ENCODE assay signal across 19 cellular contexts in the genomic region with DNA sequence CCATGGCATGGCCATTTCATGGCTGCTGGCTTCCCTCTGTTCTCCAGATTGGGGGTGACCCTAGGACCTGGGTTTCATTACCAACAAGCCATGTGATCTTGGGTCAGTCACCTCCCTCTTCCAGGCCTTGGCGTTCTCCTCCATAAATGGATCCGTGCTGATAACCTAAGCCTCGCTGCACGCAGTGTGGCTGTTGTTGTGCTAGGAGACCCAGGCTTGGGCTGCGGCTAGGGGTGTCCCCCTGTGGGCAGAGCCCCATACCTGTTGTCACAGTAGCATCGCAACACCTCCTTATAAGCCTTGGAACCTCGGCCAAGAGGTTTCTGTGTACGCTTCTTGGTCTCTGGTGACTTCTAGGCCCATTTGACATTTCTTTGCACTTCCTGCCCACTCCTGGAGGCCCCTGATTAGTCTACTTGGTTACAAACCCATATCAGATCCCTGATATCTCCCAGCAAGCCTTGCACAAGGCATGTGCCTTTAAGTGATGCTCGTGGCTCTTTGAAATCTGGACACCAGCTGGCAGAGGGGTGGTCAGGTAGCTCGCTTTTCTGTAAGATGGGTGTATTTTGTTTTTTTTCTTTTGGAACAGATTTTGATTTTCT. TPM values are rescaled to one million over a fixed set of nuclear protein-coding genes. Genes with fewer than 3 reads are reported as not detected.
A peak's percentile ranks its signal among the peaks of the same experiment; 100 is the strongest.
DNase-seq lines count a peak whose midpoint lies in the region; ATAC-seq and TF ChIP-seq lines count a peak whose summit lies in the region.
"Had no signal": no experiment of that assay in that cellular context is flagged by ENCODE, and none has a peak within 500 bp of the region (broad histone marks: within the 10 kb centered on the region; RNA-seq: fewer than 3 reads in every experiment).

No MANE protein-coding gene starts in this region.

- no TSS peak for BruUV-seq in Panc1 (replicated peaks; lab: Mats Ljungman, UMichigan)

- no peak for TF ChIP-seq POLR2A in gastroesophageal sphincter (IDR thresholded peaks at IDR 0.05)

- TF ChIP-seq CTCF in Panc1 (IDR thresholded peaks at IDR 0.05) (no peak), gastroesophageal sphincter (IDR thresholded peaks at IDR 0.05) (no peak)

- TF ChIP-seq EP300 in gastroesophageal sphincter (IDR thresholded peaks at IDR 0.05): no peak

- no peaks in the 10 kb centered on the region for H3K36me3 ChIP-seq in Panc1 (ENCODE audit: control insufficient read depth, insufficient read depth, low read length)
- peaks cover 0 to 5% of the 10 kb centered on the region in 2 donors for H3K36me3 ChIP-seq in gastroesophageal sphincter
- H3K36me3 ChIP-seq: SJCRH30 had no signal

- in situ Hi-C loops in Panc1 (cut with HindIII; ENCODE audit: low pct_unique_long_range_greater_than_20kb, low sequenced_read_pairs): no loop called here

- H3K27me3 Mint-ChIP-seq in stimulated activated naive B cell treated with anti-CD40 and anti-IgM and Interleukin-4, amounts not matched to agents 10 μg/mL and 1 μg/mL and 100 μg/mL, for 72 hours: peaks cover 38 to 47% of the 10 kb centered on the region in 2 donors
- H3K27me3 Mint-ChIP-seq in activated T-cell treated with anti-CD3 and anti-CD28 coated beads, Interleukin-2, amount 50 U/mL, for 4 hours (ENCODE audit: low read depth): no peaks in the 10 kb centered on the region
- H3K27me3 Mint-ChIP-seq: natural killer cell treated with Interleukin-12 subunit alpha and Interleukin-12 subunit beta and Interleukin-15 and Interleukin-18, amount 100 ng/mL, for 72 hours had no signal

- H3K9me3 ChIP-seq in Panc1 (ENCODE audit: control insufficient read depth, insufficient read depth, low read depth, low read length): no peaks in the 10 kb centered on the region
- no peaks in the 10 kb centered on the region for H3K9me3 ChIP-seq in gastroesophageal sphincter
- H3K9me3 ChIP-seq: SJCRH30 had no signal

- WGBS in gastroesophageal sphincter (ENCODE audit: low coverage in 1 of 2), 2 donors: 65 to 83% methylated on average over 5 to 6 of the region's 10 CpGs

- H3K4me3 ChIP-seq in Panc1 (ENCODE audit: low read depth in 2 of 2, low read length in 2 of 2) (no peak overlapping the region), gastroesophageal sphincter (no peak overlapping the region)
- H3K4me3 ChIP-seq: SJCRH30 had no signal

- POLR2A ChIA-PET in Panc1 (lab: Charles Lee): interaction anchor here (0.5 kb wide), 1 partner anchor 12 kb away, joined by 6 read pairs; no protein-coding TSS in a partner anchor

- no peaks in the 10 kb centered on the region for H3K9me3 Mint-ChIP-seq in stimulated activated naive B cell treated with anti-CD40 and anti-IgM and Interleukin-4, amounts not matched to agents 10 μg/mL and 1 μg/mL and 100 μg/mL, for 72 hours
- no peaks in the 10 kb centered on the region for H3K9me3 Mint-ChIP-seq in activated T-cell treated with anti-CD3 and anti-CD28 coated beads, Interleukin-2, amount 50 U/mL, for 4 hours
- H3K9me3 Mint-ChIP-seq: natural killer cell treated with Interleukin-12 subunit alpha and Interleukin-12 subunit beta and Interleukin-15 and Interleukin-18, amount 100 ng/mL, for 72 hours had no signal

- peak overlapping the region in 1 of 2 donors; percentile 12 for H3K4me3 Mint-ChIP-seq in stimulated activated naive B cell treated with anti-CD40 and anti-IgM and Interleukin-4, amounts not matched to agents 10 μg/mL and 1 μg/mL and 100 μg/mL, for 72 hours
- no peak overlapping the region for H3K4me3 Mint-ChIP-seq in activated T-cell treated with anti-CD3 and anti-CD28 coated beads, Interleukin-2, amount 50 U/mL, for 4 hours
- H3K4me3 Mint-ChIP-seq: natural killer cell treated with Interleukin-12 subunit alpha and Interleukin-12 subunit beta and Interleukin-15 and Interleukin-18, amount 100 ng/mL, for 72 hours had no signal

- H3K4me1 ChIP-seq in Panc1 (ENCODE audit: control insufficient read depth, insufficient read depth, low read length) (peaks cover 72% of the 10 kb centered on the region), gastroesophageal sphincter (peaks cover 4 to 100% (median 72%) of the 10 kb centered on the region in 3 donors)

- DNase-seq in CMK (ENCODE audit: low read depth) (peak; percentile 70), Panc1 (ENCODE audit: low read depth, low spot score) (no peak), NCI-H1417 treated with DMSO at 0.1 percent for 48 hours (lab: John Stamatoyannopoulos, UW) (no peak)
- no peak for DNase-seq in stimulated activated naive B cell treated with anti-CD40 and anti-IgM and Interleukin-4, amounts not matched to agents 10 μg/mL and 1 μg/mL and 100 μg/mL, for 72 hours
- DNase-seq in activated T-cell treated with anti-CD3 and anti-CD28 coated beads, Interleukin-2, amount 50 U/mL, for 4 hours: no peak
- DNase-seq: activated effector memory CD4-positive, alpha-beta T cell treated with anti-CD3 and anti-CD28 coated beads, Interleukin-2, amount 50 U/mL, for 16 hours; C1 segment of cervical spinal cord; DND-41; H7; left ventricle myocardium superior; NCI-H1048; NCI-H2227 treated with DMSO at 0.1 percent for 48 hours; SJCRH30; stimulated activated CD4-positive, alpha-beta T cell treated with anti-CD3 and anti-CD28 coated beads, Interleukin-2, amount 100 ng/mL, for 48 hours; stimulated activated CD8-positive, alpha-beta memory T cell treated with anti-CD3 and anti-CD28 coated beads, Interleukin-4, amount 100 ng/mL, for 48 hours had no signal

- no peak for ATAC-seq in Panc1
- no peak for ATAC-seq in gastroesophageal sphincter
- ATAC-seq in stimulated activated naive B cell treated with anti-CD40 and anti-IgM and Interleukin-4, amounts not matched to agents 10 μg/mL and 1 μg/mL and 100 μg/mL, for 72 hours (replicated peaks): no peak
- no peak for ATAC-seq in activated T-cell treated with anti-CD3 and anti-CD28 coated beads, Interleukin-2, amount 50 U/mL, for 4 hours
- ATAC-seq in GM21447 (IDR thresholded peaks at IDR 0.05; ENCODE audit: unreplicated experiment): no peak
- ATAC-seq: left ventricle myocardium superior, sciatic nerve had no signal

- intact Hi-C loops in Panc1 (cut with micrococcal nuclease; ENCODE audit: unreplicated experiment): no loop called here

- peaks cover 0 to 2% of the 10 kb centered on the region in 2 donors for H3K36me3 Mint-ChIP-seq in stimulated activated naive B cell treated with anti-CD40 and anti-IgM and Interleukin-4, amounts not matched to agents 10 μg/mL and 1 μg/mL and 100 μg/mL, for 72 hours
- no peaks in the 10 kb centered on the region for H3K36me3 Mint-ChIP-seq in activated T-cell treated with anti-CD3 and anti-CD28 coated beads, Interleukin-2, amount 50 U/mL, for 4 hours (ENCODE audit: insufficient read depth)
- H3K36me3 Mint-ChIP-seq: natural killer cell treated with Interleukin-12 subunit alpha and Interleukin-12 subunit beta and Interleukin-15 and Interleukin-18, amount 100 ng/mL, for 72 hours had no signal

- CTCF ChIA-PET in Panc1 (lab: Charles Lee): no interaction called here

- H3K27me3 ChIP-seq in Panc1 (ENCODE audit: control insufficient read depth, insufficient read depth, low read length): no peaks in the 10 kb centered on the region
- no peaks in the 10 kb centered on the region for H3K27me3 ChIP-seq in gastroesophageal sphincter
- H3K27me3 ChIP-seq: SJCRH30 had no signal

- peak overlapping the region; percentile 45; the same call in 1 of the 2 replicates for H3K27ac ChIP-seq in Panc1 (ENCODE audit: low read length)
- H3K27ac ChIP-seq in gastroesophageal sphincter: peak overlapping the region in 3 of 4 donors; percentile 52 to 83 (median 79)
- H3K27ac ChIP-seq: SJCRH30 had no signal

- peak overlapping the region; percentile 70 for H3K27ac Mint-ChIP-seq in stimulated activated naive B cell treated with anti-CD40 and anti-IgM and Interleukin-4, amounts not matched to agents 10 μg/mL and 1 μg/mL and 100 μg/mL, for 72 hours

- peaks cover 37 to 70% of the 10 kb centered on the region in 2 donors for H3K4me1 Mint-ChIP-seq in stimulated activated naive B cell treated with anti-CD40 and anti-IgM and Interleukin-4, amounts not matched to agents 10 μg/mL and 1 μg/mL and 100 μg/mL, for 72 hours
- H3K4me1 Mint-ChIP-seq in activated T-cell treated with anti-CD3 and anti-CD28 coated beads, Interleukin-2, amount 50 U/mL, for 4 hours (ENCODE audit: low read depth): peaks cover 43% of the 10 kb centered on the region

RNA-seq across cellular contexts. Expression of a gene that starts 23.6 kb away (rescaled TPM):
- total RNA-seq in Panc1 (2021; ENCODE audit: unreplicated experiment) (34.2 TPM), gastroesophageal sphincter (10 to 100 TPM; 36.3 to 79.2 (median 67.1) TPM)
- 29.1 TPM for polyA plus RNA-seq in Panc1 (2012; ENCODE audit: insufficient read length)
- total RNA-seq in activated T-cell treated with anti-CD3 and anti-CD28 coated beads, Interleukin-2, amount 50 U/mL, for 4 hours: 10 to 100 TPM; 17.7 to 21.0 (median 18.0) TPM
